1 cellular context compared by ENCODE assay signal in the genomic region with DNA sequence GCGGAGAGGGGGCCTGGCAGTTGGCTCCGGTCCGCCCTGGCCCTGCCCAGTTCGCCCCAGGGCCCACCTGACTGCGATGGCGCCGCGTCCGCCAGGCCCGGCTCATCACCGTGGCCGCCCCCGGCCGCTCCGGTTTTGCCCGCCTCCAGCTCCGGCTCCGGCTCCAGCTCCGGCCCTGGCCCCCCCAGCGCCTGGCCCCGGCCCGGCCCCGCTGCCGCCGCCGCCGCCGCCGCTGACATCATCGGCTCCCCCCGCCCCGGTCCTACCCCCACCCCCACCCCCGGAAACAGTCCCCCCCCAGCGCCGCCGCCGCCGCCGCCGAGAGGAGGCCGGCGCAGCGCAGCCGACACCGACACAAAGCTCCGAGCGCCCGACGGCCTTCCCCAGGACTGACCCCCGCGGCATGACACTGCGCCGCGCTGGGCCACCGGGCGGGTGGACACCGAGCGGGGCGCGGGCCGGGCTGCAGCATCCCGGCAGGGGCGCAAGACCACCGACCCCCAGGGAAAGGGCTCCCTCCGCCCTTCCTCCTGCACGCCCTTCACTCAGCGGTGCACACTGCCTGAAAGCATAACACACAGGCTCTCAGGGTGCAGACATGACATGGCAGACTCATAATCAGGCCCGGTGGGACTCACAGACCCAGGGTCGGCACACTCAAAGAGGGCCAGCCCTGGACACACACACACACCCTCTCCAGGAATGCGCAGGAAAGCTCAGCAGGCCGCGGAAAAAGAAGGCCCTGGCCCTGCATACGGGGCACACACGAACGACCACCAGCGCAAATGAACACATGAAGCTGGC.
TF ChIP-seq lines count a peak whose summit lies in the region.

A gene with protein sequence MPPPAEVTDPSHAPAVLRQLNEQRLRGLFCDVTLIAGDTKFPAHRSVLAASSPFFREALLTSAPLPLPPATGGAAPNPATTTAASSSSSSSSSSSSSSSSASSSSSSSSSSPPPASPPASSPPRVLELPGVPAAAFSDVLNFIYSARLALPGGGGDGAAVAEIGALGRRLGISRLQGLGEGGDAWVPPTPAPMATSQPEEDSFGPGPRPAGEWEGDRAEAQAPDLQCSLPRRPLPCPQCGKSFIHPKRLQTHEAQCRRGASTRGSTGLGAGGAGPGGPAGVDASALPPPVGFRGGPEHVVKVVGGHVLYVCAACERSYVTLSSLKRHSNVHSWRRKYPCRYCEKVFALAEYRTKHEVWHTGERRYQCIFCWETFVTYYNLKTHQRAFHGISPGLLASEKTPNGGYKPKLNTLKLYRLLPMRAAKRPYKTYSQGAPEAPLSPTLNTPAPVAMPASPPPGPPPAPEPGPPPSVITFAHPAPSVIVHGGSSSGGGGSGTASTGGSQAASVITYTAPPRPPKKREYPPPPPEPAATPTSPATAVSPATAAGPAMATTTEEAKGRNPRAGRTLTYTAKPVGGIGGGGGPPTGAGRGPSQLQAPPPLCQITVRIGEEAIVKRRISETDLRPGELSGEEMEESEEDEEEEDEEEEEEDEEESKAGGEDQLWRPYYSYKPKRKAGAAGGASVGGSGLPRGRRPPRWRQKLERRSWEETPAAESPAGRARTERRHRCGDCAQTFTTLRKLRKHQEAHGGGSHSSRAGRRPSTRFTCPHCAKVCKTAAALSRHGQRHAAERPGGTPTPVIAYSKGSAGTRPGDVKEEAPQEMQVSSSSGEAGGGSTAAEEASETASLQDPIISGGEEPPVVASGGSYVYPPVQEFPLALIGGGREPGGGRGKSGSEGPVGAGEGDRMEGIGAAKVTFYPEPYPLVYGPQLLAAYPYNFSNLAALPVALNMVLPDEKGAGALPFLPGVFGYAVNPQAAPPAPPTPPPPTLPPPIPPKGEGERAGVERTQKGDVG (minus strand): TSS at position 243 of the 804 bp plus-strand sequence. CDS start 12,830 bp downstream, outside the sequence.

TF ChIP-seq in HEK293, 187 proteins besides CTCF, POLR2A, EP300 and RAD21 (continued from another document):
- peak; percentile 58; the same call in 1 of the 2 replicates for TF ChIP-seq HOXC10 (CRISPR knock-in tag; IDR thresholded peaks at IDR 0.05)
- peak; percentile 68; the same call in 1 of the 2 replicates for TF ChIP-seq KLF8 (tag by site-specific recombination; IDR thresholded peaks at IDR 0.05)
- TF ChIP-seq, protein P1, sequence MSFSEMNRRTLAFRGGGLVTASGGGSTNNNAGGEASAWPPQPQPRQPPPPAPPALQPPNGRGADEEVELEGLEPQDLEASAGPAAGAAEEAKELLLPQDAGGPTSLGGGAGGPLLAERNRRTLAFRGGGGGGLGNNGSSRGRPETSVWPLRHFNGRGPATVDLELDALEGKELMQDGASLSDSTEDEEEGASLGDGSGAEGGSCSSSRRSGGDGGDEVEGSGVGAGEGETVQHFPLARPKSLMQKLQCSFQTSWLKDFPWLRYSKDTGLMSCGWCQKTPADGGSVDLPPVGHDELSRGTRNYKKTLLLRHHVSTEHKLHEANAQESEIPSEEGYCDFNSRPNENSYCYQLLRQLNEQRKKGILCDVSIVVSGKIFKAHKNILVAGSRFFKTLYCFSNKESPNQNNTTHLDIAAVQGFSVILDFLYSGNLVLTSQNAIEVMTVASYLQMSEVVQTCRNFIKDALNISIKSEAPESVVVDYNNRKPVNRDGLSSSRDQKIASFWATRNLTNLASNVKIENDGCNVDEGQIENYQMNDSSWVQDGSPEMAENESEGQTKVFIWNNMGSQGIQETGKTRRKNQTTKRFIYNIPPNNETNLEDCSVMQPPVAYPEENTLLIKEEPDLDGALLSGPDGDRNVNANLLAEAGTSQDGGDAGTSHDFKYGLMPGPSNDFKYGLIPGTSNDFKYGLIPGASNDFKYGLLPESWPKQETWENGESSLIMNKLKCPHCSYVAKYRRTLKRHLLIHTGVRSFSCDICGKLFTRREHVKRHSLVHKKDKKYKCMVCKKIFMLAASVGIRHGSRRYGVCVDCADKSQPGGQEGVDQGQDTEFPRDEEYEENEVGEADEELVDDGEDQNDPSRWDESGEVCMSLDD (tag by site-specific recombination; IDR thresholded peaks at IDR 0.05): 0 out of 2 replicates have a peak, but pooled peaks have one; percentile 50
- 0 out of 2 replicates have a peak, but pooled peaks have one; percentile 8 for TF ChIP-seq ZNF629 (tag by site-specific recombination; IDR thresholded peaks at IDR 0.05)
- no peak for TF ChIP-seq ZNF626 (tag by site-specific recombination; IDR thresholded peaks at IDR 0.05)
- 0 out of 2 replicates have a peak, but pooled peaks have one; percentile 18 for TF ChIP-seq WT1 (tag by site-specific recombination; IDR thresholded peaks at IDR 0.05)
- peak; percentile 40; the same call in 1 of the 2 replicates for TF ChIP-seq GLIS2 (tag by site-specific recombination; IDR thresholded peaks at IDR 0.05)
- peak; percentile 49 for TF ChIP-seq ZNF335 (tag by site-specific recombination; conservative IDR thresholded peaks at IDR 0.05)
- TF ChIP-seq, protein P2, sequence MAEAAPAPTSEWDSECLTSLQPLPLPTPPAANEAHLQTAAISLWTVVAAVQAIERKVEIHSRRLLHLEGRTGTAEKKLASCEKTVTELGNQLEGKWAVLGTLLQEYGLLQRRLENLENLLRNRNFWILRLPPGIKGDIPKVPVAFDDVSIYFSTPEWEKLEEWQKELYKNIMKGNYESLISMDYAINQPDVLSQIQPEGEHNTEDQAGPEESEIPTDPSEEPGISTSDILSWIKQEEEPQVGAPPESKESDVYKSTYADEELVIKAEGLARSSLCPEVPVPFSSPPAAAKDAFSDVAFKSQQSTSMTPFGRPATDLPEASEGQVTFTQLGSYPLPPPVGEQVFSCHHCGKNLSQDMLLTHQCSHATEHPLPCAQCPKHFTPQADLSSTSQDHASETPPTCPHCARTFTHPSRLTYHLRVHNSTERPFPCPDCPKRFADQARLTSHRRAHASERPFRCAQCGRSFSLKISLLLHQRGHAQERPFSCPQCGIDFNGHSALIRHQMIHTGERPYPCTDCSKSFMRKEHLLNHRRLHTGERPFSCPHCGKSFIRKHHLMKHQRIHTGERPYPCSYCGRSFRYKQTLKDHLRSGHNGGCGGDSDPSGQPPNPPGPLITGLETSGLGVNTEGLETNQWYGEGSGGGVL (tag by site-specific recombination; IDR thresholded peaks at IDR 0.05): peak; percentile 73; the same call in 1 of the 2 replicates
- TF ChIP-seq ZNF514 (tag by site-specific recombination; IDR thresholded peaks at IDR 0.05): no peak
- no peak for TF ChIP-seq ZNF354C (tag by site-specific recombination; IDR thresholded peaks at IDR 0.05; ENCODE audit: borderline replicate concordance, low read depth)
- TF ChIP-seq, protein P3, sequence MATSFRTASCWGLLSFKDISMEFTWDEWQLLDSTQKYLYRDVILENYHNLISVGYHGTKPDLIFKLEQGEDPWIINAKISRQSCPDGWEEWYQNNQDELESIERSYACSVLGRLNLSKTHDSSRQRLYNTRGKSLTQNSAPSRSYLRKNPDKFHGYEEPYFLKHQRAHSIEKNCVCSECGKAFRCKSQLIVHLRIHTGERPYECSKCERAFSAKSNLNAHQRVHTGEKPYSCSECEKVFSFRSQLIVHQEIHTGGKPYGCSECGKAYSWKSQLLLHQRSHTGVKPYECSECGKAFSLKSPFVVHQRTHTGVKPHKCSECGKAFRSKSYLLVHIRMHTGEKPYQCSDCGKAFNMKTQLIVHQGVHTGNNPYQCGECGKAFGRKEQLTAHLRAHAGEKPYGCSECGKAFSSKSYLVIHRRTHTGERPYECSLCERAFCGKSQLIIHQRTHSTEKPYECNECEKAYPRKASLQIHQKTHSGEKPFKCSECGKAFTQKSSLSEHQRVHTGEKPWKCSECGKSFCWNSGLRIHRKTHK (tag by site-specific recombination; IDR thresholded peaks at IDR 0.05): no peak
- TF ChIP-seq ZNF654 (tag by site-specific recombination; IDR thresholded peaks at IDR 0.05; ENCODE audit: low read depth): no peak
- no peak for TF ChIP-seq ZNF792 (tag by site-specific recombination; IDR thresholded peaks at IDR 0.05)
- peak; percentile 90 for TF ChIP-seq ZBTB8A (tag by site-specific recombination; IDR thresholded peaks at IDR 0.05)
- no peak for TF ChIP-seq HOXD13 (CRISPR knock-in tag; IDR thresholded peaks at IDR 0.05; ENCODE audit: borderline replicate concordance)
- TF ChIP-seq KLF10 (tag by site-specific recombination; IDR thresholded peaks at IDR 0.05): no peak; the same call in 1 of the 2 replicates
- no peak for TF ChIP-seq ZXDB (tag by site-specific recombination; IDR thresholded peaks at IDR 0.05)
- TF ChIP-seq ZBTB20 (tag by site-specific recombination; IDR thresholded peaks at IDR 0.05): peak; percentile 81
- peak; percentile 22; the same call in 1 of the 2 replicates for TF ChIP-seq ZNF777 (tag by site-specific recombination; IDR thresholded peaks at IDR 0.05; ENCODE audit: borderline replicate concordance)
- TF ChIP-seq, protein P4, sequence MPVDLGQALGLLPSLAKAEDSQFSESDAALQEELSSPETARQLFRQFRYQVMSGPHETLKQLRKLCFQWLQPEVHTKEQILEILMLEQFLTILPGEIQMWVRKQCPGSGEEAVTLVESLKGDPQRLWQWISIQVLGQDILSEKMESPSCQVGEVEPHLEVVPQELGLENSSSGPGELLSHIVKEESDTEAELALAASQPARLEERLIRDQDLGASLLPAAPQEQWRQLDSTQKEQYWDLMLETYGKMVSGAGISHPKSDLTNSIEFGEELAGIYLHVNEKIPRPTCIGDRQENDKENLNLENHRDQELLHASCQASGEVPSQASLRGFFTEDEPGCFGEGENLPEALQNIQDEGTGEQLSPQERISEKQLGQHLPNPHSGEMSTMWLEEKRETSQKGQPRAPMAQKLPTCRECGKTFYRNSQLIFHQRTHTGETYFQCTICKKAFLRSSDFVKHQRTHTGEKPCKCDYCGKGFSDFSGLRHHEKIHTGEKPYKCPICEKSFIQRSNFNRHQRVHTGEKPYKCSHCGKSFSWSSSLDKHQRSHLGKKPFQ (tag by site-specific recombination; IDR thresholded peaks at IDR 0.05): 0 out of 2 replicates have a peak, but pooled peaks have one; percentile 53
- peak; percentile 49; the same call in 1 of the 2 replicates for TF ChIP-seq ZIC2 (tag by site-specific recombination; IDR thresholded peaks at IDR 0.05)
- TF ChIP-seq, protein P5, sequence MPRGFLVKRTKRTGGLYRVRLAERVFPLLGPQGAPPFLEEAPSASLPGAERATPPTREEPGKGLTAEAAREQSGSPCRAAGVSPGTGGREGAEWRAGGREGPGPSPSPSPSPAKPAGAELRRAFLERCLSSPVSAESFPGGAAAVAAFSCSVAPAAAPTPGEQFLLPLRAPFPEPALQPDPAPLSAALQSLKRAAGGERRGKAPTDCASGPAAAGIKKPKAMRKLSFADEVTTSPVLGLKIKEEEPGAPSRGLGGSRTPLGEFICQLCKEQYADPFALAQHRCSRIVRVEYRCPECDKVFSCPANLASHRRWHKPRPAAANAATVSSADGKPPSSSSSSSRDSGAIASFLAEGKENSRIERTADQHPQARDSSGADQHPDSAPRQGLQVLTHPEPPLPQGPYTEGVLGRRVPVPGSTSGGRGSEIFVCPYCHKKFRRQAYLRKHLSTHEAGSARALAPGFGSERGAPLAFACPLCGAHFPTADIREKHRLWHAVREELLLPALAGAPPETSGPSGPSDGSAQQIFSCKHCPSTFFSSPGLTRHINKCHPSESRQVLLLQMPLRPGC (tag by site-specific recombination; IDR thresholded peaks at IDR 0.05): 0 out of 2 replicates have a peak, but pooled peaks have one; percentile 28
- no peak for TF ChIP-seq ZNF658 (tag by site-specific recombination; IDR thresholded peaks at IDR 0.05)
- TF ChIP-seq, protein P6, sequence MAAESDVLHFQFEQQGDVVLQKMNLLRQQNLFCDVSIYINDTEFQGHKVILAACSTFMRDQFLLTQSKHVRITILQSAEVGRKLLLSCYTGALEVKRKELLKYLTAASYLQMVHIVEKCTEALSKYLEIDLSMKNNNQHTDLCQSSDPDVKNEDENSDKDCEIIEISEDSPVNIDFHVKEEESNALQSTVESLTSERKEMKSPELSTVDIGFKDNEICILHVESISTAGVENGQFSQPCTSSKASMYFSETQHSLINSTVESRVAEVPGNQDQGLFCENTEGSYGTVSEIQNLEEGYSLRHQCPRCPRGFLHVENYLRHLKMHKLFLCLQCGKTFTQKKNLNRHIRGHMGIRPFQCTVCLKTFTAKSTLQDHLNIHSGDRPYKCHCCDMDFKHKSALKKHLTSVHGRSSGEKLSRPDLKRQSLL (tag by site-specific recombination; IDR thresholded peaks at IDR 0.05): peak; percentile 91
- TF ChIP-seq, protein P7, sequence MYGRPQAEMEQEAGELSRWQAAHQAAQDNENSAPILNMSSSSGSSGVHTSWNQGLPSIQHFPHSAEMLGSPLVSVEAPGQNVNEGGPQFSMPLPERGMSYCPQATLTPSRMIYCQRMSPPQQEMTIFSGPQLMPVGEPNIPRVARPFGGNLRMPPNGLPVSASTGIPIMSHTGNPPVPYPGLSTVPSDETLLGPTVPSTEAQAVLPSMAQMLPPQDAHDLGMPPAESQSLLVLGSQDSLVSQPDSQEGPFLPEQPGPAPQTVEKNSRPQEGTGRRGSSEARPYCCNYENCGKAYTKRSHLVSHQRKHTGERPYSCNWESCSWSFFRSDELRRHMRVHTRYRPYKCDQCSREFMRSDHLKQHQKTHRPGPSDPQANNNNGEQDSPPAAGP (tag by site-specific recombination; IDR thresholded peaks at IDR 0.05): peak; percentile 79
- TF ChIP-seq ZBTB17 (tag by site-specific recombination; IDR thresholded peaks at IDR 0.05): peak; percentile 38; the same call in 1 of the 2 replicates
- TF ChIP-seq ZNF600 (tag by site-specific recombination; IDR thresholded peaks at IDR 0.05): peak; percentile 96
- peak; percentile 16; the same call in 1 of the 2 replicates for TF ChIP-seq SP7 (tag by site-specific recombination; IDR thresholded peaks at IDR 0.05)
- TF ChIP-seq, protein P8, sequence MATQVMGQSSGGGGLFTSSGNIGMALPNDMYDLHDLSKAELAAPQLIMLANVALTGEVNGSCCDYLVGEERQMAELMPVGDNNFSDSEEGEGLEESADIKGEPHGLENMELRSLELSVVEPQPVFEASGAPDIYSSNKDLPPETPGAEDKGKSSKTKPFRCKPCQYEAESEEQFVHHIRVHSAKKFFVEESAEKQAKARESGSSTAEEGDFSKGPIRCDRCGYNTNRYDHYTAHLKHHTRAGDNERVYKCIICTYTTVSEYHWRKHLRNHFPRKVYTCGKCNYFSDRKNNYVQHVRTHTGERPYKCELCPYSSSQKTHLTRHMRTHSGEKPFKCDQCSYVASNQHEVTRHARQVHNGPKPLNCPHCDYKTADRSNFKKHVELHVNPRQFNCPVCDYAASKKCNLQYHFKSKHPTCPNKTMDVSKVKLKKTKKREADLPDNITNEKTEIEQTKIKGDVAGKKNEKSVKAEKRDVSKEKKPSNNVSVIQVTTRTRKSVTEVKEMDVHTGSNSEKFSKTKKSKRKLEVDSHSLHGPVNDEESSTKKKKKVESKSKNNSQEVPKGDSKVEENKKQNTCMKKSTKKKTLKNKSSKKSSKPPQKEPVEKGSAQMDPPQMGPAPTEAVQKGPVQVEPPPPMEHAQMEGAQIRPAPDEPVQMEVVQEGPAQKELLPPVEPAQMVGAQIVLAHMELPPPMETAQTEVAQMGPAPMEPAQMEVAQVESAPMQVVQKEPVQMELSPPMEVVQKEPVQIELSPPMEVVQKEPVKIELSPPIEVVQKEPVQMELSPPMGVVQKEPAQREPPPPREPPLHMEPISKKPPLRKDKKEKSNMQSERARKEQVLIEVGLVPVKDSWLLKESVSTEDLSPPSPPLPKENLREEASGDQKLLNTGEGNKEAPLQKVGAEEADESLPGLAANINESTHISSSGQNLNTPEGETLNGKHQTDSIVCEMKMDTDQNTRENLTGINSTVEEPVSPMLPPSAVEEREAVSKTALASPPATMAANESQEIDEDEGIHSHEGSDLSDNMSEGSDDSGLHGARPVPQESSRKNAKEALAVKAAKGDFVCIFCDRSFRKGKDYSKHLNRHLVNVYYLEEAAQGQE (tag by site-specific recombination; IDR thresholded peaks at IDR 0.05): 0 out of 2 replicates have a peak, but pooled peaks have one; percentile 28
- no peak for TF ChIP-seq ZNF114 (tag by site-specific recombination; IDR thresholded peaks at IDR 0.05)
